ENCODE assay signal across 8 cellular contexts in genomic region chr19:50794074-50794777, GRCh38. TPM values are rescaled to one million over a fixed set of nuclear protein-coding genes. Genes with fewer than 3 reads are reported as not detected.
A peak's percentile ranks its signal among the peaks of the same experiment; 100 is the strongest.
DNase-seq lines count a peak whose midpoint lies in the region; ATAC-seq and TF ChIP-seq lines count a peak whose summit lies in the region.

No MANE protein-coding gene starts in this region.

- DNase-seq in activated CD4-positive, alpha-beta T cell treated with anti-CD3 and anti-CD28 coated beads for 48 hours = peak; percentile 53
- DNase-seq in activated CD4-positive, alpha-beta T cell treated with anti-CD3 and anti-CD28 coated beads, Interleukin-2, amount 50 U/mL, for 4 hours = no peak
- DNase-seq in MM.1S (peak; percentile 55), progenitor cell of endocrine pancreas (ENCODE audit: low spot score, unreplicated experiment) (no peak), RKO (ENCODE audit: low spot score) (no peak)
- DNase-seq in activated CD8-positive, alpha-beta T cell treated with anti-CD3 and anti-CD28 coated beads for 36 hours = peak; percentile 62
- DNase-seq in effector CD8-positive, alpha-beta T cell (lab: John Stamatoyannopoulos, UW) = no peak

- ATAC-seq in activated CD8-positive, alpha-beta T cell treated with anti-CD3 and anti-CD28 coated beads for 36 hours = peak; percentile 21
- no peak for ATAC-seq in GM19463 (IDR thresholded peaks at IDR 0.05; ENCODE audit: unreplicated experiment)

- H3K9ac ChIP-seq in MM.1S (ENCODE audit: low read length) = no peak overlapping the region

- TF ChIP-seq CTCF in MM.1S (IDR thresholded peaks at IDR 0.05; ENCODE audit: low read length) (peak; percentile 24; the same call in 1 of the 2 replicates), progenitor cell of endocrine pancreas (IDR thresholded peaks at IDR 0.05; ENCODE audit: unreplicated experiment) (peak; percentile 38)
- TF ChIP-seq CTCF in activated CD8-positive, alpha-beta T cell treated with anti-CD3 and anti-CD28 coated beads for 36 hours (IDR thresholded peaks at IDR 0.05) = no peak

- CTCF ChIA-PET in activated CD8-positive, alpha-beta T cell treated with anti-CD3 and anti-CD28 coated beads for 36 hours (lab: Charles Lee) = interaction anchor here (0.9 to 1.6 kb wide), 3 partner anchors 10 to 128 kb away, joined by 3 to 13 read pairs (median 3); no protein-coding TSS in a partner anchor

- 0 out of 2 replicates have a peak, but pooled peaks cover 3% of the 10 kb centered on the region for H3K79me2 ChIP-seq in MM.1S (ENCODE audit: low read length)

- peaks cover 32% of the 10 kb centered on the region for H3F3A ChIP-seq in MM.1S (ENCODE audit: insufficient read depth, low read length)

- H3K4me3 Mint-ChIP-seq in activated CD8-positive, alpha-beta T cell treated with anti-CD3 and anti-CD28 coated beads for 36 hours = no peak overlapping the region
- H3K4me3 Mint-ChIP-seq in progenitor cell of endocrine pancreas (ENCODE audit: low read depth) = no peak overlapping the region

- peak overlapping the region; percentile 64 for H3K27ac Mint-ChIP-seq in activated CD8-positive, alpha-beta T cell treated with anti-CD3 and anti-CD28 coated beads for 36 hours
- no peak overlapping the region for H3K27ac Mint-ChIP-seq in progenitor cell of endocrine pancreas

- peaks cover 9% of the 10 kb centered on the region for H3K4me1 Mint-ChIP-seq in activated CD8-positive, alpha-beta T cell treated with anti-CD3 and anti-CD28 coated beads for 36 hours (ENCODE audit: low read depth)
- peaks cover 4% of the 10 kb centered on the region for H3K4me1 Mint-ChIP-seq in progenitor cell of endocrine pancreas (ENCODE audit: low read depth)

- POLR2A ChIA-PET in activated CD8-positive, alpha-beta T cell treated with anti-CD3 and anti-CD28 coated beads for 36 hours (lab: Charles Lee) = interaction anchor here (0.7 to 9.4 kb wide), 11 partner anchors 8 to 128 kb away, joined by 3 to 99 read pairs (median 3); no protein-coding TSS in a partner anchor

- no peak overlapping the region for H3K27ac ChIP-seq in MM.1S (ENCODE audit: low read length)

- intact Hi-C loops in activated CD8-positive, alpha-beta T cell treated with anti-CD3 and anti-CD28 coated beads for 36 hours (cut with micrococcal nuclease) = no loop called here

- peaks cover 29% of the 10 kb centered on the region for H3K36me3 Mint-ChIP-seq in activated CD8-positive, alpha-beta T cell treated with anti-CD3 and anti-CD28 coated beads for 36 hours (ENCODE audit: low read depth)
- H3K36me3 Mint-ChIP-seq in progenitor cell of endocrine pancreas (ENCODE audit: insufficient read depth) = no peaks in the 10 kb centered on the region

- H3K27me3 ChIP-seq in MM.1S (replicated peaks; ENCODE audit: insufficient read depth, low read length) = no peaks in the 10 kb centered on the region

- 0 out of 2 replicates have a peak, but pooled peaks cover 2% of the 10 kb centered on the region for H3K36me3 ChIP-seq in MM.1S (replicated peaks; ENCODE audit: insufficient read depth, low read length)

- H3K9me3 ChIP-seq in MM.1S (replicated peaks; ENCODE audit: insufficient read depth, low read length) = no peaks in the 10 kb centered on the region

- H3K4me2 ChIP-seq in MM.1S (ENCODE audit: low read depth, low read length) = no peak overlapping the region

- H3K4me1 ChIP-seq in MM.1S (ENCODE audit: low read length) = peaks cover 11% of the 10 kb centered on the region; the same call in 1 of the 2 replicates

- no peaks in the 10 kb centered on the region for H3K9me2 ChIP-seq in MM.1S (replicated peaks; ENCODE audit: insufficient read depth, low read length)

- H3K9me3 Mint-ChIP-seq in activated CD8-positive, alpha-beta T cell treated with anti-CD3 and anti-CD28 coated beads for 36 hours = no peaks in the 10 kb centered on the region
- peaks cover 4% of the 10 kb centered on the region for H3K9me3 Mint-ChIP-seq in progenitor cell of endocrine pancreas (ENCODE audit: low read depth)

- H2AFZ ChIP-seq in MM.1S (ENCODE audit: low read length) = no peak overlapping the region

- H4K20me1 ChIP-seq in MM.1S (ENCODE audit: insufficient read depth, low read length) = peaks cover 18% of the 10 kb centered on the region

- no peak overlapping the region for H3K4me3 ChIP-seq in MM.1S (ENCODE audit: low read length)

- H3K27me3 Mint-ChIP-seq in activated CD8-positive, alpha-beta T cell treated with anti-CD3 and anti-CD28 coated beads for 36 hours = no peaks in the 10 kb centered on the region
- H3K27me3 Mint-ChIP-seq in progenitor cell of endocrine pancreas = peaks cover 4% of the 10 kb centered on the region

RNA-seq across cellular contexts. Expression of gene ACP4, which starts 4.0 kb away (rescaled TPM):
- not detected for total RNA-seq in activated CD8-positive, alpha-beta T cell treated with anti-CD3 and anti-CD28 coated beads for 36 hours
- not detected in 2 replicates for total RNA-seq in progenitor cell of endocrine pancreas

RNA-seq across cellular contexts. Expression of gene GPR32, which starts 24.0 kb away (rescaled TPM):
- not detected for total RNA-seq in activated CD8-positive, alpha-beta T cell treated with anti-CD3 and anti-CD28 coated beads for 36 hours
- total RNA-seq in progenitor cell of endocrine pancreas = not detected in 2 replicates

RNA-seq across cellular contexts. Expression of gene KLK1, which starts 29.4 kb away (rescaled TPM):
- total RNA-seq in activated CD8-positive, alpha-beta T cell treated with anti-CD3 and anti-CD28 coated beads for 36 hours = under 1 TPM; 0.65 to 0.83 TPM
- not detected in 2 replicates for total RNA-seq in progenitor cell of endocrine pancreas

RNA-seq across cellular contexts. Expression of gene KLK15, which starts 39.1 kb away (rescaled TPM):
- not detected for total RNA-seq in activated CD8-positive, alpha-beta T cell treated with anti-CD3 and anti-CD28 coated beads for 36 hours
- not detected in 2 replicates for total RNA-seq in progenitor cell of endocrine pancreas

Comparison
In these comparisons a context has a peak if more than half of its experiments do, and no peak if none do; other contexts are left out.
1. DNase-seq: peak in activated CD4-positive, alpha-beta T cell treated with anti-CD3 and anti-CD28 coated beads for 48 hours (single experiment), MM.1S (single experiment) and activated CD8-positive, alpha-beta T cell treated with anti-CD3 and anti-CD28 coated beads for 36 hours (single experiment); none in activated CD4-positive, alpha-beta T cell treated with anti-CD3 and anti-CD28 coated beads, Interleukin-2, amount 50 U/mL, for 4 hours (0 of 2), progenitor cell of endocrine pancreas (single experiment), effector CD8-positive, alpha-beta T cell (single experiment) and RKO (single experiment).